Comparison of ENCODE assay signal across 25 cellular contexts in the genomic region with DNA sequence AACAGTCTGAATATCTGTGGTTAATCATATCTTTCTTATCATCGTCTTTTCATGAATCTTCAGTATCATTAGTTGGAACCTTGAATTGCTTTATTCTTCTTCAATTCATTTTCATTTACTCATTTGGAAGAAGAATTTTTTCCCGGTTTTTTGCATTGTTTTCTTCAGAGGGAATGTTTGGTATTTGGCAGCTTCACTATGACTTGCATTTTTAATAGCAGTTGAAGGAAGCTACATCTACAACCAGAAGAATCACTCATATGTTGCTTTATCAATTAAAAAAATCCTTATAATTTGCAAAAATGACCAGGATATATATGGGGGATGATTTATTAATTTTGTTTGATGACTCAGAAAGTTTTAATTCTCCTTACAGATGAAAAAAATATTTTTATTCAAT.
"Had no signal": no experiment of that assay in that cellular context is flagged by ENCODE, and none has a peak within 500 bp of the region (broad histone marks: within the 10 kb centered on the region; RNA-seq: fewer than 3 reads in every experiment).

No MANE protein-coding gene starts in this region.

- DNase-seq: activated B cell treated with CpG ODN at 0.5 μM for 24 hours; activated CD4-positive, alpha-beta T cell treated with anti-CD3 and anti-CD28 coated beads for 36 hours; activated CD4-positive, alpha-beta T cell treated with anti-CD3 and anti-CD28 coated beads, Interleukin-2, amount 50 U/mL, for 4 hours; activated CD8-positive, alpha-beta memory T cell treated with anti-CD3 and anti-CD28 coated beads for 24 hours; activated CD8-positive, alpha-beta memory T cell treated with anti-CD3 and anti-CD28 coated beads, Interleukin-2, amount 50 U/mL, for 4 hours; activated naive CD4-positive, alpha-beta T cell; activated naive CD8-positive, alpha-beta T cell treated with anti-CD3 and anti-CD28 coated beads, Interleukin-2, amount 10 ng/mL, durations not matched to agents 7 days and 5 days; activated T-cell treated with anti-CD3 and anti-CD28 coated beads, Interleukin-2, amount 50 U/mL, for 24 hours; amygdala; cerebellar nuclear complex; foreskin fibroblast; kidney; naive thymus-derived CD4-positive, alpha-beta T cell; posterior cingulate gyrus; small intestine; stimulated activated CD4-positive, alpha-beta T cell treated with anti-CD3 and anti-CD28 coated beads, Interleukin-15, amount 100 ng/mL, for 24 hours; stomach had no signal

- H3K27ac ChIP-seq: coronary artery, neural progenitor cell, stomach, suprapubic skin, tibial nerve had no signal

- H3K9me3 ChIP-seq: tibial nerve had no signal

- FAIRE-seq: small intestine, TTC549 had no signal

- H3K4me3 ChIP-seq: coronary artery, lung, neural progenitor cell, stomach, suprapubic skin, tibial nerve had no signal

- H3K4me2 ChIP-seq: neural progenitor cell had no signal

- ATAC-seq: activated CD4-positive, alpha-beta T cell treated with anti-CD3 and anti-CD28 coated beads for 36 hours; left lobe of liver; naive thymus-derived CD4-positive, alpha-beta T cell; sciatic nerve had no signal

- H3K4me1 ChIP-seq: neural progenitor cell, stomach, suprapubic skin, tibial nerve had no signal
